Comparison of ENCODE assay signal across 9 cellular contexts in the genomic region with DNA sequence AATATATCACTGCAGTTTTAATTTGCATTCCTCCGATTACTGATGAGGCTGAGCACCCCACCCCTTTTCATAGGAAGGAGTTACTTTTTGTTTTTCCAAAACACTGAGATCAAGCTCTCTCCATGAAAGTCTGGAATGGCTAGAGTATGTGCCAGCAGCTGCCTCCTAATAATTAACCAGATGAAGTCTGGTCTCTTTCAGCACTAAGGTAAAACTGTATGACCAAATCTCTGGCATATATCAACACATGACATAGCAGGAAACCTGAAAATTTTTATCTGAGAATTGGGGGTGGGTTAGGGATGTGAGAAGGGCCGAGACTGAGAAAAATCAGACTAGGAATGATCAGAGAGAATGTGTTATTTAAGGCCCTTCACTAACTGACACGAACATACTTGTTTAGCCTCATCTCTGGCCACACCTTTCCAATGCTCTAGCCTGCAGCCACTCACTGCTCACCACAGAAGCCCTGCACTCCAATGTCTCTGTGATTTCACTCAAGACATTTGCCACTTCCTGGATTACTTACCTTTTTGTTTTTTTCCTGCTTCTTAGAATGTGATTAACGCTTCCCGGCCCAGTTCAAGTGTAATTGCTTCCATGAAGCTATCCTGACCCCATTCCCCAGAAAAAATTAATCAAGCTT. TPM values are rescaled to one million over a fixed set of nuclear protein-coding genes. Genes with fewer than 3 reads are reported as not detected.
DNase-seq lines count a peak whose midpoint lies in the region; ATAC-seq, FAIRE-seq and TF ChIP-seq lines count a peak whose summit lies in the region.
"Had no signal": no experiment of that assay in that cellular context is flagged by ENCODE, and none has a peak within 500 bp of the region (broad histone marks: within the 10 kb centered on the region; RNA-seq: fewer than 3 reads in every experiment).

No MANE protein-coding gene starts in this region.

- H3K36me3 ChIP-seq in neutrophil, result no peaks in the 10 kb centered on the region

- H3K27me3 ChIP-seq in neutrophil, result no peaks in the 10 kb centered on the region
- H3K27me3 ChIP-seq: heart right ventricle had no signal

- TF ChIP-seq CTCF in neutrophil (IDR thresholded peaks at IDR 0.05), result no peak

- no peaks in the 10 kb centered on the region for H3K36me3 Mint-ChIP-seq in T-helper 17 cell (ENCODE audit: low read depth)

- DNase-seq in GM03348 (ENCODE audit: low spot score) (peak; percentile 8), T-helper 17 cell (no peak), NCI-H2107 treated with DMSO at 0.1 percent for 48 hours (lab: John Stamatoyannopoulos, UW; ENCODE audit: unreplicated experiment) (no peak), frontal cortex (ENCODE audit: low spot score in 2 of 2) (no peak), AG20443 (ENCODE audit: low spot score) (no peak)
- DNase-seq: heart right ventricle had no signal

- peaks cover 26% of the 10 kb centered on the region for H3K4me1 Mint-ChIP-seq in T-helper 17 cell

- ATAC-seq in T-helper 17 cell (peak; percentile 81), esophagus mucosa (peak; percentile 91), HG02623 (IDR thresholded peaks at IDR 0.05; ENCODE audit: unreplicated experiment) (no peak)

- H3K27ac ChIP-seq in neutrophil, result peak overlapping the region; percentile 66

- FAIRE-seq in frontal cortex (lab: Jason Lieb, UNC), result no peak

- H3K4me1 ChIP-seq in neutrophil (ENCODE audit: control insufficient read depth in 1 of 2, insufficient read depth in 1 of 2, low read depth in 1 of 2, low read length in 1 of 2), result peaks cover 16 to 25% of the 10 kb centered on the region in 2 experiments

- H3K4me3 Mint-ChIP-seq in T-helper 17 cell, result peak overlapping the region; percentile 59

- no peaks in the 10 kb centered on the region for H3K9me3 ChIP-seq in T-helper 17 cell (ENCODE audit: control insufficient read depth, low read length, poor library complexity, severe bottlenecking)
- no peaks in the 10 kb centered on the region for H3K9me3 ChIP-seq in neutrophil
- H3K9me3 ChIP-seq: heart right ventricle had no signal

- H3K4me3 ChIP-seq in neutrophil (ENCODE audit: low read depth in 1 of 2, low read length in 1 of 2), result no peak overlapping the region
- H3K4me3 ChIP-seq: heart right ventricle had no signal

- H3K27me3 Mint-ChIP-seq in T-helper 17 cell, result no peaks in the 10 kb centered on the region

- peak overlapping the region; percentile 86 for H3K27ac Mint-ChIP-seq in T-helper 17 cell

RNA-seq across cellular contexts. Expression of a gene that starts 34.7 kb away (rescaled TPM):
- total RNA-seq in T-helper 17 cell (100 to 1,000 TPM; 124 to 144 TPM), esophagus mucosa (169 TPM), frontal cortex (4.5 TPM)

Comparison
In these comparisons a context has a peak if more than half of its experiments do, and no peak if none do; other contexts are left out.
1. RNA of a gene that starts 34.7 kb away (total RNA-seq): 169 TPM in esophagus mucosa (single experiment) and 124 to 144 TPM in T-helper 17 cell; 4.5 TPM in frontal cortex (single experiment); every median in the first group is over 10 times any median in the second.